In the genomic region with DNA sequence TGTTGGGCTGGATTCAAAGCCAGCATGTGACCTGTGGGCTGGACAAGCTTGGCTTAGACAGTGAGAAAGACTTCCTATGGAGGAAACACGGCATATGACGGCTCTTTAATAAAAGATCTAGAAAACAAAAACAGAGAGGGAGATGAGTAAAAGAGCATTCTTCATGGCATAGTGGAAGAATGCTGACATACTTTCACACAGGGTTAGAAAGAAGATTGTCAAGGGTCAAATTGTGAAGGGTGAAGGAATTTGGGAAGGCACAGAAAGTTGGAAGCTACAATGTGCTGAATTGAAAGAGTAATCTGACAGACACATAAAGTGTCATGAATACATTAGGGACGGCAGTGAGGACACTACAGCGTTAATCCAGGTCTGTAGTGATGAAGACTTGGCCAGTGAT, we compare ENCODE assay signal across 9 cellular contexts.
DNase-seq lines count a peak whose midpoint lies in the region; ATAC-seq and TF ChIP-seq lines count a peak whose summit lies in the region.
"Had no signal": no experiment of that assay in that cellular context is flagged by ENCODE, and none has a peak within 500 bp of the region (broad histone marks: within the 10 kb centered on the region; RNA-seq: fewer than 3 reads in every experiment).

No MANE protein-coding gene starts in this region.

- no peak overlapping the region for H3K4me2 ChIP-seq in skeletal muscle satellite cell (ENCODE audit: low read length)

- H3K27me3 ChIP-seq in left ventricle myocardium inferior (ENCODE audit: low read depth) (no peaks in the 10 kb centered on the region), skeletal muscle satellite cell (ENCODE audit: control insufficient read depth, insufficient read depth, low read length) (no peaks in the 10 kb centered on the region)

- intact Hi-C loops in left ventricle myocardium inferior (cut with micrococcal nuclease) = loop anchor here (2.0 kb wide), 2 partner anchors 410 to 442 kb away; no protein-coding TSS in a partner anchor

- peak overlapping the region; percentile 43 for H3K9ac ChIP-seq in skeletal muscle satellite cell (ENCODE audit: low read depth, low read length)

- peak overlapping the region; percentile 40 for H3K4me3 ChIP-seq in left ventricle myocardium inferior
- no peak overlapping the region for H3K4me3 ChIP-seq in skeletal muscle satellite cell (ENCODE audit: low read length)

- no peaks in the 10 kb centered on the region for H3K9me3 ChIP-seq in left ventricle myocardium inferior (replicated peaks)
- no peaks in the 10 kb centered on the region for H3K9me3 ChIP-seq in skeletal muscle satellite cell (replicated peaks; ENCODE audit: low read length)

- no peak for DNase-seq in left ventricle myocardium inferior
- no peak for DNase-seq in SIG-M5 treated with dmso at 0.1 percent for 504 hours (lab: John Stamatoyannopoulos, UW; ENCODE audit: unreplicated experiment)
- no peak for DNase-seq in stimulated activated CD4-positive, alpha-beta T cell treated with anti-CD3 and anti-CD28 coated beads, Interleukin-1b, Interleukin-23, amount 100 ng/mL, for 48 hours
- no peak for DNase-seq in epidermal melanocyte (ENCODE audit: insufficient read length, low spot score)

- H3K27ac ChIP-seq in VCaP = peak overlapping the region; percentile 43
- H3K27ac ChIP-seq in left ventricle myocardium inferior (replicated peaks) = peak overlapping the region; percentile 65
- H3K27ac ChIP-seq: epithelial cell of prostate had no signal

- no peak for TF ChIP-seq CTCF in VCaP (conservative IDR thresholded peaks at IDR 0.05)
- no peak for TF ChIP-seq CTCF in left ventricle myocardium inferior (IDR thresholded peaks at IDR 0.05; ENCODE audit: borderline replicate concordance)

- peak; percentile 20 for ATAC-seq in GM21723 (IDR thresholded peaks at IDR 0.05; ENCODE audit: unreplicated experiment)
- ATAC-seq in GM21526 (IDR thresholded peaks at IDR 0.05; ENCODE audit: low FRiP score, unreplicated experiment) = no peak

- H3K4me1 ChIP-seq in left ventricle myocardium inferior (peaks cover 15% of the 10 kb centered on the region), skeletal muscle satellite cell (ENCODE audit: control insufficient read depth, insufficient read depth, low read length) (no peaks in the 10 kb centered on the region)

- H3K36me3 ChIP-seq in left ventricle myocardium inferior (no peaks in the 10 kb centered on the region), skeletal muscle satellite cell (ENCODE audit: insufficient read depth, low read length) (no peaks in the 10 kb centered on the region)
